Comparison of ENCODE assay signal across 21 cellular contexts in the genomic region with DNA sequence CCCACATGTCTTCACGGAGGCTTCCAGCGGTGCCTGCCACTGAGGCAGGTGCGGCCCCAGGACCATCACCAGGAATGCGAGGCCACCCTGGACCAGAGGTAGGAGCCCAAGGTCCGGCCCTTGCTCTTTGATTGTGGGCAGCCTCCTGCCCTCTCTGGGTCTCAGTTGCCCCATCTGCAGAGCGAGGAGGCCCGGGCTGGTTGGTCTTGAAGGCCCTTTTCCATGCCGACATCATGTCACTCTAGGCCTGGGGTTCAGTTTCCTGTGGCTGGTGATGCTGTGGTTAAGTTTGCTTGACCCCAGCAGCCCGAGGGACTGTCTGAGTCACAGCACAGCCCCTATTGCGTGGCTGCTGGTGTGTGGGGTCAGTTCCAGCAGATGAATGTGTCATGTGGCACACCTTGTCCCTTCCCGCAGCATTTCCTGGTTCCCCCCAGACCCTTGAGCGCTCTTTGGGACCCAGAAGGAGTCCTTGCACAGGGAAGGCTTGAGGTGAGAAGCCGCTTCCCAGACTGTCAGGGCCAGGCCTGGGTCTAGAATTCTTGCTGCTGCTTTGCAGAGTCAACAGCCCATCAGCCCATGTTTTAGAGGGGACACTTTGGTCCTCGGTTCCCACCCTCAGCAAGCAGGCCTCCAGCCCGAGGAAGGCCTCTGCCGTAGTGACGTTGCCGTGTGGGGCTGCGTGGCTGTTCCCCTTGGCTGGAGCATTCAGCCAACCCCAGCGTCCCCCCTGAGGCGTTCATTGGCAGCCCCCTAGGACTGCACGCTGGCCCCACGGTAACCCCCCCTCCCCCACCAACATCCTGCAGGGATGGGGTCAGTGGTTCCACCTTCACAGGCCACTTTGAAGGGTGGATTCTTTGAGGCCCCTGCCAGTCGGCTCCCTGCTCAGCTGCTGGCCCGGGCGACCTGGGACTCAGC. TPM values are rescaled to one million over a fixed set of nuclear protein-coding genes. Genes with fewer than 3 reads are reported as not detected.
DNase-seq lines count a peak whose midpoint lies in the region; ATAC-seq and TF ChIP-seq lines count a peak whose summit lies in the region.
"Had no signal": no experiment of that assay in that cellular context is flagged by ENCODE, and none has a peak within 500 bp of the region (broad histone marks: within the 10 kb centered on the region; RNA-seq: fewer than 3 reads in every experiment).

No MANE protein-coding gene starts in this region.

- H3K27me3 ChIP-seq in NT2/D1 (ENCODE audit: insufficient read depth, insufficient read length) (no peaks in the 10 kb centered on the region), esophagus muscularis mucosa (no peaks in the 10 kb centered on the region), muscle layer of colon (ENCODE audit: control insufficient read depth in 1 of 2, insufficient read depth in 2 of 2, low read length in 2 of 2) (no peaks in the 10 kb centered on the region), hepatocyte (no peaks in the 10 kb centered on the region)

- no peak for TF ChIP-seq POLR2A in esophagus muscularis mucosa (IDR thresholded peaks at IDR 0.05; ENCODE audit: low read depth)

- H3K9ac ChIP-seq in NT2/D1 (ENCODE audit: insufficient read length, low read depth): peak overlapping the region; percentile 3
- H3K9ac ChIP-seq in muscle layer of colon (ENCODE audit: low read length): peak overlapping the region; percentile 30

- H3K36me3 ChIP-seq in NT2/D1 (ENCODE audit: insufficient read depth, insufficient read length, low read length) (peaks cover 44% of the 10 kb centered on the region), esophagus muscularis mucosa (peaks cover 0 to 30% (median 13%) of the 10 kb centered on the region in 4 donors), muscle layer of colon (ENCODE audit: insufficient read depth, low read length) (peaks cover 22% of the 10 kb centered on the region), hepatocyte (replicated peaks; ENCODE audit: insufficient read depth, low read depth) (no peaks in the 10 kb centered on the region)

- H3K9me2 ChIP-seq in hepatocyte (replicated peaks; ENCODE audit: insufficient read depth): no peaks in the 10 kb centered on the region

- no peak overlapping the region for H2AFZ ChIP-seq in hepatocyte

- no peaks in the 10 kb centered on the region for H3K79me2 ChIP-seq in hepatocyte

- no peaks in the 10 kb centered on the region for H4K20me1 ChIP-seq in hepatocyte (ENCODE audit: insufficient read depth, poor library complexity, severe bottlenecking)

- DNase-seq in Daoy (ENCODE audit: low read depth) (peak; percentile 55), NT2/D1 (ENCODE audit: low read depth, low spot score) (no peak), esophagus muscularis mucosa (ENCODE audit: extremely low spot score) (no peak), hepatocyte (ENCODE audit: low spot score) (no peak)
- DNase-seq: activated CD4-positive, alpha-beta T cell treated with anti-CD3 and anti-CD28 coated beads for 48 hours; activated naive CD4-positive, alpha-beta T cell treated with anti-CD3 and anti-CD28 coated beads for 36 hours; effector CD4-positive, alpha-beta T cell; foreskin melanocyte; MM.1S; naive thymus-derived CD4-positive, alpha-beta T cell; NCI-H2029 treated with DMSO at 0.1 percent for 48 hours; NCI-H524; OCI-M1; T-helper 9 cell had no signal

- ATAC-seq in GM18498 (IDR thresholded peaks at IDR 0.05; ENCODE audit: unreplicated experiment) (no peak), HG02623 (IDR thresholded peaks at IDR 0.05; ENCODE audit: unreplicated experiment) (no peak), GM21367 (IDR thresholded peaks at IDR 0.05; ENCODE audit: unreplicated experiment) (no peak)
- ATAC-seq: naive thymus-derived CD4-positive, alpha-beta T cell had no signal

- H3K4me3 ChIP-seq in NT2/D1 (ENCODE audit: insufficient read length, low read depth): no peak overlapping the region
- no peak overlapping the region for H3K4me3 ChIP-seq in esophagus muscularis mucosa
- no peak overlapping the region for H3K4me3 ChIP-seq in muscle layer of colon (ENCODE audit: low read depth in 1 of 2, low read length in 2 of 2)
- no peak overlapping the region for H3K4me3 ChIP-seq in hepatocyte
- H3K4me3 ChIP-seq: A549, psoas muscle had no signal

- no peak for TF ChIP-seq EP300 in esophagus muscularis mucosa (IDR thresholded peaks at IDR 0.05)

- WGBS in esophagus muscularis mucosa: 75% methylated on average over 12 of the region's 26 CpGs
- WGBS in hepatocyte (ENCODE audit: low lambda C conversion rate, missing lambda C conversion rate): 95% methylated on average over 24 of the region's 26 CpGs

- H3K4me1 ChIP-seq in NT2/D1 (ENCODE audit: insufficient read depth, insufficient read length) (peaks cover 30% of the 10 kb centered on the region), esophagus muscularis mucosa (peaks cover 11 to 33% (median 33%) of the 10 kb centered on the region in 4 donors), muscle layer of colon (ENCODE audit: insufficient read depth, low read length) (peaks cover 50% of the 10 kb centered on the region), hepatocyte (ENCODE audit: insufficient read depth) (no peaks in the 10 kb centered on the region)
- H3K4me1 ChIP-seq: A549, psoas muscle had no signal

- H3K9me3 ChIP-seq in NT2/D1 (ENCODE audit: insufficient read depth, low read length) (no peaks in the 10 kb centered on the region), esophagus muscularis mucosa (no peaks in the 10 kb centered on the region), muscle layer of colon (ENCODE audit: low read length) (no peaks in the 10 kb centered on the region), hepatocyte (ENCODE audit: low read depth) (no peaks in the 10 kb centered on the region)
- H3K9me3 ChIP-seq: A549, psoas muscle had no signal

- no peak for TF ChIP-seq CTCF in esophagus muscularis mucosa (IDR thresholded peaks at IDR 0.05)
- no peak for TF ChIP-seq CTCF in hepatocyte (IDR thresholded peaks at IDR 0.05; ENCODE audit: poor library complexity)

- intact Hi-C loops in esophagus muscularis mucosa (cut with DNase I): loop anchor here (5.0 kb wide), 2 partner anchors 62 to 347 kb away; partner anchors contain the start of gene NCS1

- no peak overlapping the region for H3K4me2 ChIP-seq in hepatocyte
- H3K4me2 ChIP-seq: A549 had no signal

- H3K27ac ChIP-seq in esophagus muscularis mucosa (replicated peaks in 1 of 4) (peak overlapping the region; percentile 76 to 84 (median 80)), muscle layer of colon (ENCODE audit: low read depth, low read length) (peak overlapping the region; percentile 43), hepatocyte (no peak overlapping the region)
- H3K27ac ChIP-seq: A549, psoas muscle had no signal

RNA-seq across cellular contexts. Expression of gene HMCN2, which starts 31.0 kb away (rescaled TPM):
- 0.06 TPM in 1 of 2 replicates, not detected in the other for total RNA-seq in Daoy (2014; rRNA removed; shearing (Covaris generic))
- total RNA-seq in esophagus muscularis mucosa: 10 to 100 TPM in 3 of 4 donors, 1 to 10 TPM in 1; 9.1 to 38.6 (median 12.5) TPM
- total RNA-seq in hepatocyte: 0.20 and 0.50 TPM in 2 replicates
- polyA plus RNA-seq in hepatocyte: 0.54 and 2.7 TPM in 2 replicates
- total RNA-seq: activated naive CD4-positive, alpha-beta T cell treated with anti-CD3 and anti-CD28 coated beads for 36 hours; naive thymus-derived CD4-positive, alpha-beta T cell had no signal
- polyA plus RNA-seq: CD14-positive monocyte; naive thymus-derived CD4-positive, alpha-beta T cell had no signal
